In the genomic region with DNA sequence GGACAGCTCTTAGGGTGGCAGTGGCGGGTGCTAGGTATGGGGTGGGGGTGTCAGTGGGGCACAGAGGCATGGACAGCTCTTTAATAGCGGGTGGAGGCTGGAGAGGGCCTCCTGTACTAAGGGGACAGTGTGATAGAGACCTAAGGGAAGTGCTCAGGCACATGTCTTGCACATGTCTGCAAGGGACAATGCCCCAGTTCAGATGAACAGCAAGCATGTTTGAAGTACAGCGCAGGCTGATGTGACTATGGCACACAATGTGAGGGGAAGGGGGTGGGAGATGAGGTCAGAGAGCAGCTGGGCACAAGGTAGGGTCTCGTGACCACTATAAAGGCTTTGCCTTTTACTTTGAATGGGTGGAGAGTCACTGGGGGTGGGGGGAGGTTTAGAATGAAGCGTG, we compare ENCODE assay signal across 1 cellular context.
TF ChIP-seq lines count a peak whose summit lies in the region.

No MANE protein-coding gene starts in this region.

TF ChIP-seq in H1, 55 proteins besides CTCF, POLR2A, EP300 and RAD21:
- TF ChIP-seq TAF7 (optimal IDR thresholded peaks at IDR 0.05; ENCODE audit: borderline replicate concordance, low read depth, low read length) (no peak), SAP30 (IDR thresholded peaks at IDR 0.05; ENCODE audit: insufficient read depth, insufficient replicate concordance, low read length) (no peak), KDM4A (IDR thresholded peaks at IDR 0.05; ENCODE audit: low read depth, low read length, severe bottlenecking) (no peak), BRCA1 (IDR thresholded peaks at IDR 0.05; ENCODE audit: low read depth, low read length) (no peak), RBBP5 (IDR thresholded peaks at IDR 0.05; ENCODE audit: borderline replicate concordance, low read depth, low read length) (no peak), JUN (IDR thresholded peaks at IDR 0.05; ENCODE audit: low read depth, low read length) (no peak), CTBP2 (IDR thresholded peaks at IDR 0.05; ENCODE audit: borderline replicate concordance, insufficient read depth, insufficient read length, low read length) (no peak), MAFK (IDR thresholded peaks at IDR 0.05; ENCODE audit: low read depth, low read length) (no peak), HDAC6 (IDR thresholded peaks at IDR 0.05; ENCODE audit: low read depth, low read length) (no peak), FOSL1 (IDR thresholded peaks at IDR 0.05; ENCODE audit: insufficient read depth, low read depth, low read length) (no peak), USF2 (IDR thresholded peaks at IDR 0.05; ENCODE audit: low read length) (no peak), JUND (IDR thresholded peaks at IDR 0.05; ENCODE audit: low read length) (no peak), YY1 (IDR thresholded peaks at IDR 0.05; ENCODE audit: low read depth, low read length) (no peak), SIRT6 (IDR thresholded peaks at IDR 0.05; ENCODE audit: low read length) (no peak), CHD2 (IDR thresholded peaks at IDR 0.05; ENCODE audit: low read length) (no peak)
TF ChIP-seq in H1: peak in this region for 0.
